ENCODE assay signal across 10 cellular contexts in genomic region chrX:8783100-8784098, GRCh38. TPM values are rescaled to one million over a fixed set of nuclear protein-coding genes. Genes with fewer than 3 reads are reported as not detected.
A peak's percentile ranks its signal among the peaks of the same experiment; 100 is the strongest.
DNase-seq lines count a peak whose midpoint lies in the region; ATAC-seq and TF ChIP-seq lines count a peak whose summit lies in the region.
"Had no signal": no experiment of that assay in that cellular context is flagged by ENCODE, and none has a peak within 500 bp of the region (broad histone marks: within the 10 kb centered on the region; RNA-seq: fewer than 3 reads in every experiment).

No MANE protein-coding gene starts in this region.

- no peak overlapping the region for H2AFZ ChIP-seq in DND-41 (ENCODE audit: low read depth, low read length)

- H3K4me2 ChIP-seq in DND-41 (ENCODE audit: insufficient read depth, low read length): no peak overlapping the region

- WGBS in spleen, 5 donors: 55 to 70% (median 62%) methylated on average over 37 to 51 of the region's 51 CpGs

- H3K36me3 ChIP-seq in DND-41 (ENCODE audit: insufficient read depth, low read length): no peaks in the 10 kb centered on the region
- H3K36me3 ChIP-seq in spleen: no peaks in the 10 kb centered on the region

- no peak for ATAC-seq in DND-41 (ENCODE audit: insufficient read depth, low read depth)
- peak; percentile 53 for ATAC-seq in HG03039 (IDR thresholded peaks at IDR 0.05; ENCODE audit: unreplicated experiment)
- ATAC-seq in HG03097 (IDR thresholded peaks at IDR 0.05; ENCODE audit: low FRiP score, unreplicated experiment): no peak
- no peak for ATAC-seq in HG03095 (IDR thresholded peaks at IDR 0.05; ENCODE audit: unreplicated experiment)

- H3K27me3 ChIP-seq in DND-41 (ENCODE audit: insufficient read depth, low read length, poor library complexity) (no peaks in the 10 kb centered on the region), spleen (replicated peaks in 1 of 7) (peaks cover 0 to 8% (median 0%) of the 10 kb centered on the region in 7 donors)

- no peaks in the 10 kb centered on the region for H4K20me1 ChIP-seq in DND-41 (ENCODE audit: insufficient read depth, low read length)

- H3K27ac Mint-ChIP-seq in activated CD4-positive, alpha-beta memory T cell treated with anti-CD3 and anti-CD28 coated beads for 36 hours: no peak overlapping the region

- no peaks in the 10 kb centered on the region for H3K27me3 Mint-ChIP-seq in activated CD4-positive, alpha-beta memory T cell treated with anti-CD3 and anti-CD28 coated beads for 36 hours

- CTCF ChIA-PET in activated CD4-positive, alpha-beta memory T cell treated with anti-CD3 and anti-CD28 coated beads for 36 hours (lab: Charles Lee): no interaction called here

- H3K27ac ChIP-seq in DND-41 (ENCODE audit: low read length) (no peak overlapping the region), spleen (no peak overlapping the region)

- no peaks in the 10 kb centered on the region for H3K4me1 ChIP-seq in DND-41 (ENCODE audit: insufficient read depth, low read length)
- no peaks in the 10 kb centered on the region for H3K4me1 ChIP-seq in spleen

- H3K4me3 ChIP-seq in DND-41 (ENCODE audit: low read depth in 1 of 2, low read length in 2 of 2) (no peak overlapping the region), epithelial cell of proximal tubule (ENCODE audit: low read depth, low read length) (no peak overlapping the region), spleen (no peak overlapping the region)

- H3K4me1 Mint-ChIP-seq in activated CD4-positive, alpha-beta memory T cell treated with anti-CD3 and anti-CD28 coated beads for 36 hours (ENCODE audit: low read depth): peaks cover 3% of the 10 kb centered on the region

- TF ChIP-seq CTCF in DND-41 (IDR thresholded peaks at IDR 0.05; ENCODE audit: borderline replicate concordance, extremely low read depth, low read length, poor library complexity, severe bottlenecking): peak; percentile 46
- TF ChIP-seq CTCF in epithelial cell of proximal tubule (conservative IDR thresholded peaks at IDR 0.05; ENCODE audit: low read depth, low read length): peak; percentile 48
- peak in 6 of 11 experiments; percentile 16 to 57 (median 33) for TF ChIP-seq CTCF in spleen (IDR thresholded peaks at IDR 0.05 in 8 of 11, conservative IDR thresholded peaks at IDR 0.05 in 3 of 11)

- H3K4me3 Mint-ChIP-seq in activated CD4-positive, alpha-beta memory T cell treated with anti-CD3 and anti-CD28 coated beads for 36 hours: no peak overlapping the region

- H3K9me3 Mint-ChIP-seq in activated CD4-positive, alpha-beta memory T cell treated with anti-CD3 and anti-CD28 coated beads for 36 hours: no peaks in the 10 kb centered on the region

- H3K9me3 ChIP-seq in DND-41 (ENCODE audit: insufficient read depth, low read length, severe bottlenecking) (no peaks in the 10 kb centered on the region), spleen (no peaks in the 10 kb centered on the region)

- POLR2A ChIA-PET in activated CD4-positive, alpha-beta memory T cell treated with anti-CD3 and anti-CD28 coated beads for 36 hours (lab: Charles Lee): no interaction called here

- no peaks in the 10 kb centered on the region for H3K79me2 ChIP-seq in DND-41 (ENCODE audit: insufficient read depth, low read length)

- TF ChIP-seq POLR2A in spleen (IDR thresholded peaks at IDR 0.05): no peak

- DNase-seq in DND-41 (peak; percentile 11), epithelial cell of proximal tubule (ENCODE audit: low read depth) (no peak), spleen (peak; percentile 79), MV-4-11 (lab: John Stamatoyannopoulos, UW) (no peak)
- DNase-seq in activated CD4-positive, alpha-beta memory T cell treated with anti-CD3 and anti-CD28 coated beads for 36 hours: peak; percentile 29

- intact Hi-C loops in activated CD4-positive, alpha-beta memory T cell treated with anti-CD3 and anti-CD28 coated beads for 36 hours (cut with micrococcal nuclease): no loop called here
- intact Hi-C loops in spleen (cut with DNase I; ENCODE audit: low total_unique reads): no loop called here

- H3K36me3 Mint-ChIP-seq in activated CD4-positive, alpha-beta memory T cell treated with anti-CD3 and anti-CD28 coated beads for 36 hours: no peaks in the 10 kb centered on the region

- no peak overlapping the region for H3K9ac ChIP-seq in DND-41 (ENCODE audit: low read depth, low read length)

RNA-seq across cellular contexts. Expression of gene FAM9A, which starts 17.8 kb away (rescaled TPM):
- total RNA-seq in activated CD4-positive, alpha-beta memory T cell treated with anti-CD3 and anti-CD28 coated beads for 36 hours: not detected
- total RNA-seq in epithelial cell of proximal tubule (not detected in 2 replicates), spleen (not detected)
- not detected for polyA plus RNA-seq in spleen
- total RNA-seq: temporal lobe had no signal
- polyA plus RNA-seq: esophagus had no signal

RNA-seq across cellular contexts. Expression of gene ANOS1, which starts 51.5 kb away (rescaled TPM):
- total RNA-seq in activated CD4-positive, alpha-beta memory T cell treated with anti-CD3 and anti-CD28 coated beads for 36 hours: not detected
- 1.3 and 2.3 TPM in 2 replicates for total RNA-seq in epithelial cell of proximal tubule
- 1 to 10 TPM in 5 of 7 donors, under 1 TPM in 2; 0.64 to 3.9 (median 1.2) TPM for total RNA-seq in spleen
- polyA plus RNA-seq in spleen: under 1 TPM; 0.26 to 0.74 (median 0.38) TPM

Comparison
In these comparisons a context has a peak if more than half of its experiments do, and no peak if none do; other contexts are left out.
1. DNase-seq: peak in DND-41 (single experiment), activated CD4-positive, alpha-beta memory T cell treated with anti-CD3 and anti-CD28 coated beads for 36 hours (single experiment) and spleen (single experiment); none in epithelial cell of proximal tubule (single experiment) and MV-4-11 (single experiment).
2. Peak in every context shown above with its lines, with median percentiles within 50 percentile points of each other: CTCF ChIP-seq.